In genomic region chr5:149265559-149265958, GRCh38 we compare ENCODE assay signal across 1 cellular context.
TF ChIP-seq lines count a peak whose summit lies in the region.

No MANE protein-coding gene starts in this region.

TF ChIP-seq in K562, 482 proteins besides CTCF, POLR2A, EP300 and RAD21 (continued from another document):
- TF ChIP-seq CHAMP1 (IDR thresholded peaks at IDR 0.05) (no peak), NFATC3 (IDR thresholded peaks at IDR 0.05) (no peak), FOXJ2 (tag; IDR thresholded peaks at IDR 0.05) (no peak), ATF1 (CRISPR knock-in tag; IDR thresholded peaks at IDR 0.05) (no peak), ATF1 (tag; IDR thresholded peaks at IDR 0.05) (no peak), ZNF707 (CRISPR knock-in tag; conservative IDR thresholded peaks at IDR 0.05) (no peak), NCOA1 (IDR thresholded peaks at IDR 0.05; ENCODE audit: low read depth) (no peak), ZNF263 (CRISPR knock-in tag; IDR thresholded peaks at IDR 0.05; ENCODE audit: borderline replicate concordance) (peak; percentile 83), FOSL1 (tag; conservative IDR thresholded peaks at IDR 0.05) (no peak), NCOA4 (IDR thresholded peaks at IDR 0.05; ENCODE audit: partially characterized antibody) (no peak), ZNF311 (CRISPR knock-in tag; IDR thresholded peaks at IDR 0.05) (no peak), STAG1 (CRISPR knock-in tag; IDR thresholded peaks at IDR 0.05; ENCODE audit: borderline replicate concordance) (no peak), BMI1 (IDR thresholded peaks at IDR 0.05; ENCODE audit: low read length) (no peak), BRD4 (IDR thresholded peaks at IDR 0.05) (no peak), ARID4B (CRISPR knock-in tag; IDR thresholded peaks at IDR 0.05) (no peak), CHD2 (IDR thresholded peaks at IDR 0.05; ENCODE audit: low read depth, low read length) (no peak)
